ENCODE assay signal across 25 cellular contexts in the genomic region with DNA sequence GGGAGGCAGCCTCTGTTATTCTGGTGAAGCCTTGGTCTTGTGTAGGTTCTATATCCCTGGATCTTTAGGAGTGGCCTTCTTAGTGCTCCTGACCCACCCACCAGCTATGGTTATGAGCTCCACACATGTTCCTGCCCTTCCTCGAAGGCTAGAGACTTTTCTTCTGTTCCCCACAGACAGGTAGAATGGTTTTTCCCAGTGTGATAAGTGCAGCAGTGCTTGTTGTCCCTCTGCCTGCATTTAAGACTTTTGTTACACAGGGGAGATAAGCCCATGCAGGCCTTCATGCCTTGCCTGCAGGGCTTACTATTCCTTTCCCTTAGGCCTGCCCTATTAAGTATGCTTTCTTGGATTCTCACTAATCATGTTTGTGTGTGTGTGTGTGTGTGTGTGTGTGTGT. TPM values are rescaled to one million over a fixed set of nuclear protein-coding genes. Genes with fewer than 3 reads are reported as not detected.
"Had no signal": no experiment of that assay in that cellular context is flagged by ENCODE, and none has a peak within 500 bp of the region (broad histone marks: within the 10 kb centered on the region; RNA-seq: fewer than 3 reads in every experiment).

No MANE protein-coding gene starts in this region.

- H3K4me1 ChIP-seq: upper lobe of right lung had no signal

- H3K4me3 ChIP-seq: hepatocyte, upper lobe of right lung had no signal

- H3K27ac ChIP-seq: upper lobe of right lung, WERI-Rb-1 had no signal

- H3K27me3 ChIP-seq: hepatocyte, upper lobe of right lung had no signal

- H3K79me2 ChIP-seq: hepatocyte had no signal

- H3K9me3 ChIP-seq: upper lobe of right lung had no signal

- H3K36me3 ChIP-seq: upper lobe of right lung, WERI-Rb-1 had no signal

- H3K4me2 ChIP-seq: hepatocyte had no signal

- ATAC-seq: activated CD8-positive, alpha-beta T cell treated with anti-CD3 and anti-CD28 coated beads for 36 hours; activated naive CD8-positive, alpha-beta T cell treated with anti-CD3 and anti-CD28 coated beads, Interleukin-2, amount 50 U/mL, for 24 hours; upper lobe of right lung had no signal

- DNase-seq: activated CD4-positive, alpha-beta T cell treated with anti-CD3 and anti-CD28 coated beads, Interleukin-2, amount 10 ng/mL, durations not matched to agents 7 days and 5 days; activated CD4-positive, CD25-positive, alpha-beta regulatory T cell treated with anti-CD3 and anti-CD28 coated beads, Interleukin-2, amount 50 U/mL, for 72 hours; activated CD8-positive, alpha-beta T cell treated with anti-CD3 and anti-CD28 coated beads for 36 hours; activated gamma-delta T cell; activated naive CD4-positive, alpha-beta T cell treated with anti-CD3 and anti-CD28 coated beads, Interleukin-2, amount 50 U/mL, for 16 hours; activated naive CD8-positive, alpha-beta T cell treated with anti-CD3 and anti-CD28 coated beads, Interleukin-2, amount 50 U/mL, for 24 hours; caudate nucleus; effector CD8-positive, alpha-beta T cell; glutamatergic neuron; mesenchymal stem cell; naive B cell; occipital lobe; posterior cingulate gyrus; stimulated activated CD4-positive, alpha-beta T cell treated with anti-CD3 and anti-CD28 coated beads, Interleukin-4, amount 100 ng/mL, for 1 hour; stimulated activated naive CD4-positive, alpha-beta T cell treated with Interleukin-2 at 50 U/mL for 16 hours; T-helper 1 cell; upper lobe of right lung; WERI-Rb-1 had no signal

RNA-seq across cellular contexts. Expression of a gene that starts 48.4 kb away (rescaled TPM):
- total RNA-seq: activated T-helper 1 cell treated with anti-CD3 and anti-CD28 coated beads, Interleukin-12 subunit alpha, Interleukin-12 subunit beta, Interleukin-2, Interleukin-4 antibody, amounts not matched to agents 30 ng/mL and 10 ng/mL and 1 ng/mL, durations not matched to agents 14 hours and 24 hours and 36 hours; frontal cortex; liver; mucosa of gallbladder; occipital lobe; renal cortical epithelial cell; upper lobe of right lung had no signal
- polyA plus RNA-seq: hepatocyte, liver, neural cell had no signal
